Comparison of ENCODE assay signal across 2 cellular contexts in the genomic region with DNA sequence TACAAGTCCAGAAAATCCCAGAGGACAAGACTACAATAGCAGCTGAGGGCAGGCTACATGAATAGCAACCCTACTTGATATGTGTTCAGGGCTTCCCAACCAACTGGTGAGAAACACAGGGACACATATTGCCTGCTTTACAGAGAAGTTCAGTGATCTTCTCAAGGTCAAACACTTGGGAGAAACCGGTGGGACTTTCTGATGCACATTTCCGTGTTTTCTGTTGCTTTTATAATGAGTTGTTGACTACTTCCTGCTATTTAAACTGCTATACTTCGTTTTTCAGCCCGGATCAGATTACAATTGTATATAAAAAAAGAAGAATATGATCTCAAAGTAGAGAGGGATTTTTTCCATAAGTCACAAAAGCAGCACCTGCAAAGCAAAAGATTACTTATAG.
TF ChIP-seq lines count a peak whose summit lies in the region.

No MANE protein-coding gene starts in this region.

TF ChIP-seq in GM23338, 12 proteins besides CTCF, POLR2A, EP300 and RAD21 (continues in another document):
- TF ChIP-seq STAT1 (IDR thresholded peaks at IDR 0.05; ENCODE audit: unreplicated experiment): no peak
- TF ChIP-seq ZNF331 (CRISPR knock-in tag; IDR thresholded peaks at IDR 0.05; ENCODE audit: low read depth): no peak
- TF ChIP-seq JUNB (IDR thresholded peaks at IDR 0.05; ENCODE audit: unreplicated experiment): no peak
- TF ChIP-seq NANOG (IDR thresholded peaks at IDR 0.05; ENCODE audit: borderline replicate concordance): no peak
- TF ChIP-seq, protein P1, sequence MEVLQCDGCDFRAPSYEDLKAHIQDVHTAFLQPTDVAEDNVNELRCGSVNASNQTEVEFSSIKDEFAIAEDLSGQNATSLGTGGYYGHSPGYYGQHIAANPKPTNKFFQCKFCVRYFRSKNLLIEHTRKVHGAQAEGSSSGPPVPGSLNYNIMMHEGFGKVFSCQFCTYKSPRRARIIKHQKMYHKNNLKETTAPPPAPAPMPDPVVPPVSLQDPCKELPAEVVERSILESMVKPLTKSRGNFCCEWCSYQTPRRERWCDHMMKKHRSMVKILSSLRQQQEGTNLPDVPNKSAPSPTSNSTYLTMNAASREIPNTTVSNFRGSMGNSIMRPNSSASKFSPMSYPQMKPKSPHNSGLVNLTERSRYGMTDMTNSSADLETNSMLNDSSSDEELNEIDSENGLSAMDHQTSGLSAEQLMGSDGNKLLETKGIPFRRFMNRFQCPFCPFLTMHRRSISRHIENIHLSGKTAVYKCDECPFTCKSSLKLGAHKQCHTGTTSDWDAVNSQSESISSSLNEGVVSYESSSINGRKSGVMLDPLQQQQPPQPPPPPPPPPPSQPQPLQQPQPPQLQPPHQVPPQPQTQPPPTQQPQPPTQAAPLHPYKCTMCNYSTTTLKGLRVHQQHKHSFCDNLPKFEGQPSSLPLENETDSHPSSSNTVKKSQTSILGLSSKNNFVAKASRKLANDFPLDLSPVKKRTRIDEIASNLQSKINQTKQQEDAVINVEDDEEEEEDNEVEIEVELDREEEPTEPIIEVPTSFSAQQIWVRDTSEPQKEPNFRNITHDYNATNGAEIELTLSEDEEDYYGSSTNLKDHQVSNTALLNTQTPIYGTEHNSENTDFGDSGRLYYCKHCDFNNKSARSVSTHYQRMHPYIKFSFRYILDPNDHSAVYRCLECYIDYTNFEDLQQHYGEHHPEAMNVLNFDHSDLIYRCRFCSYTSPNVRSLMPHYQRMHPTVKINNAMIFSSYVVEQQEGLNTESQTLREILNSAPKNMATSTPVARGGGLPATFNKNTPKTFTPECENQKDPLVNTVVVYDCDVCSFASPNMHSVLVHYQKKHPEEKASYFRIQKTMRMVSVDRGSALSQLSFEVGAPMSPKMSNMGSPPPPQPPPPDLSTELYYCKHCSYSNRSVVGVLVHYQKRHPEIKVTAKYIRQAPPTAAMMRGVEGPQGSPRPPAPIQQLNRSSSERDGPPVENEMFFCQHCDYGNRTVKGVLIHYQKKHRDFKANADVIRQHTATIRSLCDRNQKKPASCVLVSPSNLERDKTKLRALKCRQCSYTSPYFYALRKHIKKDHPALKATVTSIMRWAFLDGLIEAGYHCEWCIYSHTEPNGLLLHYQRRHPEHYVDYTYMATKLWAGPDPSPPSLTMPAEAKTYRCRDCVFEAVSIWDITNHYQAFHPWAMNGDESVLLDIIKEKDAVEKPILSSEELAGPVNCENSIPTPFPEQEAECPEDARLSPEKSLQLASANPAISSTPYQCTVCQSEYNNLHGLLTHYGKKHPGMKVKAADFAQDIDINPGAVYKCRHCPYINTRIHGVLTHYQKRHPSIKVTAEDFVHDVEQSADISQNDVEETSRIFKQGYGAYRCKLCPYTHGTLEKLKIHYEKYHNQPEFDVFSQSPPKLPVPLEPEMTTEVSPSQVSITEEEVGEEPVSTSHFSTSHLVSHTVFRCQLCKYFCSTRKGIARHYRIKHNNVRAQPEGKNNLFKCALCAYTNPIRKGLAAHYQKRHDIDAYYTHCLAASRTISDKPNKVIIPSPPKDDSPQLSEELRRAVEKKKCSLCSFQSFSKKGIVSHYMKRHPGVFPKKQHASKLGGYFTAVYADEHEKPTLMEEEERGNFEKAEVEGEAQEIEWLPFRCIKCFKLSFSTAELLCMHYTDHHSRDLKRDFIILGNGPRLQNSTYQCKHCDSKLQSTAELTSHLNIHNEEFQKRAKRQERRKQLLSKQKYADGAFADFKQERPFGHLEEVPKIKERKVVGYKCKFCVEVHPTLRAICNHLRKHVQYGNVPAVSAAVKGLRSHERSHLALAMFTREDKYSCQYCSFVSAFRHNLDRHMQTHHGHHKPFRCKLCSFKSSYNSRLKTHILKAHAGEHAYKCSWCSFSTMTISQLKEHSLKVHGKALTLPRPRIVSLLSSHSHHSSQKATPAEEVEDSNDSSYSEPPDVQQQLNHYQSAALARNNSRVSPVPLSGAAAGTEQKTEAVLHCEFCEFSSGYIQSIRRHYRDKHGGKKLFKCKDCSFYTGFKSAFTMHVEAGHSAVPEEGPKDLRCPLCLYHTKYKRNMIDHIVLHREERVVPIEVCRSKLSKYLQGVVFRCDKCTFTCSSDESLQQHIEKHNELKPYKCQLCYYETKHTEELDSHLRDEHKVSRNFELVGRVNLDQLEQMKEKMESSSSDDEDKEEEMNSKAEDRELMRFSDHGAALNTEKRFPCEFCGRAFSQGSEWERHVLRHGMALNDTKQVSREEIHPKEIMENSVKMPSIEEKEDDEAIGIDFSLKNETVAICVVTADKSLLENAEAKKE (CRISPR knock-in tag; IDR thresholded peaks at IDR 0.05): no peak
- TF ChIP-seq, protein P2, sequence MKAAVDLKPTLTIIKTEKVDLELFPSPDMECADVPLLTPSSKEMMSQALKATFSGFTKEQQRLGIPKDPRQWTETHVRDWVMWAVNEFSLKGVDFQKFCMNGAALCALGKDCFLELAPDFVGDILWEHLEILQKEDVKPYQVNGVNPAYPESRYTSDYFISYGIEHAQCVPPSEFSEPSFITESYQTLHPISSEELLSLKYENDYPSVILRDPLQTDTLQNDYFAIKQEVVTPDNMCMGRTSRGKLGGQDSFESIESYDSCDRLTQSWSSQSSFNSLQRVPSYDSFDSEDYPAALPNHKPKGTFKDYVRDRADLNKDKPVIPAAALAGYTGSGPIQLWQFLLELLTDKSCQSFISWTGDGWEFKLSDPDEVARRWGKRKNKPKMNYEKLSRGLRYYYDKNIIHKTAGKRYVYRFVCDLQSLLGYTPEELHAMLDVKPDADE (IDR thresholded peaks at IDR 0.05): no peak
- no peak for TF ChIP-seq ZNF114 (CRISPR knock-in tag; IDR thresholded peaks at IDR 0.05)
- no peak for TF ChIP-seq EZH2 (IDR thresholded peaks at IDR 0.05; ENCODE audit: low read depth, unreplicated experiment)
- TF ChIP-seq POLR2AphosphoS5 (IDR thresholded peaks at IDR 0.05; ENCODE audit: low read depth): no peak
- TF ChIP-seq, protein P3, sequence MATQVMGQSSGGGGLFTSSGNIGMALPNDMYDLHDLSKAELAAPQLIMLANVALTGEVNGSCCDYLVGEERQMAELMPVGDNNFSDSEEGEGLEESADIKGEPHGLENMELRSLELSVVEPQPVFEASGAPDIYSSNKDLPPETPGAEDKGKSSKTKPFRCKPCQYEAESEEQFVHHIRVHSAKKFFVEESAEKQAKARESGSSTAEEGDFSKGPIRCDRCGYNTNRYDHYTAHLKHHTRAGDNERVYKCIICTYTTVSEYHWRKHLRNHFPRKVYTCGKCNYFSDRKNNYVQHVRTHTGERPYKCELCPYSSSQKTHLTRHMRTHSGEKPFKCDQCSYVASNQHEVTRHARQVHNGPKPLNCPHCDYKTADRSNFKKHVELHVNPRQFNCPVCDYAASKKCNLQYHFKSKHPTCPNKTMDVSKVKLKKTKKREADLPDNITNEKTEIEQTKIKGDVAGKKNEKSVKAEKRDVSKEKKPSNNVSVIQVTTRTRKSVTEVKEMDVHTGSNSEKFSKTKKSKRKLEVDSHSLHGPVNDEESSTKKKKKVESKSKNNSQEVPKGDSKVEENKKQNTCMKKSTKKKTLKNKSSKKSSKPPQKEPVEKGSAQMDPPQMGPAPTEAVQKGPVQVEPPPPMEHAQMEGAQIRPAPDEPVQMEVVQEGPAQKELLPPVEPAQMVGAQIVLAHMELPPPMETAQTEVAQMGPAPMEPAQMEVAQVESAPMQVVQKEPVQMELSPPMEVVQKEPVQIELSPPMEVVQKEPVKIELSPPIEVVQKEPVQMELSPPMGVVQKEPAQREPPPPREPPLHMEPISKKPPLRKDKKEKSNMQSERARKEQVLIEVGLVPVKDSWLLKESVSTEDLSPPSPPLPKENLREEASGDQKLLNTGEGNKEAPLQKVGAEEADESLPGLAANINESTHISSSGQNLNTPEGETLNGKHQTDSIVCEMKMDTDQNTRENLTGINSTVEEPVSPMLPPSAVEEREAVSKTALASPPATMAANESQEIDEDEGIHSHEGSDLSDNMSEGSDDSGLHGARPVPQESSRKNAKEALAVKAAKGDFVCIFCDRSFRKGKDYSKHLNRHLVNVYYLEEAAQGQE (IDR thresholded peaks at IDR 0.05; ENCODE audit: unreplicated experiment): no peak

TF ChIP-seq in endothelial cell of umbilical vein, 7 proteins besides CTCF, POLR2A, EP300 and RAD21:
- TF ChIP-seq JUN (IDR thresholded peaks at IDR 0.05; ENCODE audit: borderline replicate concordance, insufficient read depth, insufficient read length, low read depth): no peak
- TF ChIP-seq POLR2AphosphoS5 (IDR thresholded peaks at IDR 0.05; ENCODE audit: insufficient read depth, low read depth, low read length): no peak
- TF ChIP-seq FOS (IDR thresholded peaks at IDR 0.05; ENCODE audit: borderline replicate concordance, insufficient read depth, low read length): no peak
- no peak for TF ChIP-seq GATA2 (IDR thresholded peaks at IDR 0.05; ENCODE audit: insufficient read depth, insufficient read length, low read depth, low read length)
- TF ChIP-seq, protein P4, sequence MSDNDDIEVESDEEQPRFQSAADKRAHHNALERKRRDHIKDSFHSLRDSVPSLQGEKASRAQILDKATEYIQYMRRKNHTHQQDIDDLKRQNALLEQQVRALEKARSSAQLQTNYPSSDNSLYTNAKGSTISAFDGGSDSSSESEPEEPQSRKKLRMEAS (IDR thresholded peaks at IDR 0.05; ENCODE audit: insufficient read depth, insufficient read length): no peak
- TF ChIP-seq MYC (IDR thresholded peaks at IDR 0.05; ENCODE audit: low read depth, low read length): no peak
- no peak for TF ChIP-seq EZH2 (IDR thresholded peaks at IDR 0.05; ENCODE audit: borderline replicate concordance, low read depth, low read length, severe bottlenecking)
